Comparison of ENCODE assay signal across 1 cellular context in genomic region chr2:98908909-98909308, GRCh38.
TF ChIP-seq lines count a peak whose summit lies in the region.

No MANE protein-coding gene starts in this region.

TF ChIP-seq in SK-N-SH, 30 proteins besides CTCF, POLR2A, EP300 and RAD21 (continued from another document):
- TF ChIP-seq IRF3 (IDR thresholded peaks at IDR 0.05; ENCODE audit: low read depth, low read length) (no peak), EZH2phosphoT487 (IDR thresholded peaks at IDR 0.05; ENCODE audit: borderline replicate concordance, low read depth) (no peak), ELF1 (IDR thresholded peaks at IDR 0.05) (no peak)
- TF ChIP-seq, protein P1, sequence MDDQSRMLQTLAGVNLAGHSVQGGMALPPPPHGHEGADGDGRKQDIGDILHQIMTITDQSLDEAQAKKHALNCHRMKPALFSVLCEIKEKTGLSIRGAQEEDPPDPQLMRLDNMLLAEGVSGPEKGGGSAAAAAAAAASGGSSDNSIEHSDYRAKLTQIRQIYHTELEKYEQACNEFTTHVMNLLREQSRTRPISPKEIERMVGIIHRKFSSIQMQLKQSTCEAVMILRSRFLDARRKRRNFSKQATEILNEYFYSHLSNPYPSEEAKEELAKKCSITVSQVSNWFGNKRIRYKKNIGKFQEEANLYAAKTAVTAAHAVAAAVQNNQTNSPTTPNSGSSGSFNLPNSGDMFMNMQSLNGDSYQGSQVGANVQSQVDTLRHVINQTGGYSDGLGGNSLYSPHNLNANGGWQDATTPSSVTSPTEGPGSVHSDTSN (IDR thresholded peaks at IDR 0.05) = no peak
